ENCODE assay signal across 23 cellular contexts in genomic region chr6:105873256-105873704, GRCh38.
DNase-seq lines count a peak whose midpoint lies in the region; ATAC-seq and TF ChIP-seq lines count a peak whose summit lies in the region.
"Had no signal": no experiment of that assay in that cellular context is flagged by ENCODE, and none has a peak within 500 bp of the region (broad histone marks: within the 10 kb centered on the region; RNA-seq: fewer than 3 reads in every experiment).

No MANE protein-coding gene starts in this region.

- no peaks in the 10 kb centered on the region for H4K20me1 ChIP-seq in OCI-LY7 (ENCODE audit: insufficient read depth, low read length)

- H3K27ac ChIP-seq in OCI-LY7 (ENCODE audit: low read depth, low read length, poor library complexity, severe bottlenecking): peak overlapping the region; percentile 55
- H3K27ac ChIP-seq: cardiac muscle cell, ovary had no signal

- POLR2A ChIA-PET in OCI-LY7 (lab: Charles Lee): interaction anchor here (0.7 to 3.0 kb wide), 7 partner anchors 9 to 202 kb away, joined by 3 to 26 read pairs (median 4); no protein-coding TSS in a partner anchor

- TF ChIP-seq CTCF in OCI-LY7 (conservative IDR thresholded peaks at IDR 0.05; ENCODE audit: low read length): no peak
- TF ChIP-seq CTCF in choroid plexus epithelial cell (conservative IDR thresholded peaks at IDR 0.05; ENCODE audit: low read depth, low read length): no peak

- peaks cover 10% of the 10 kb centered on the region for H3K4me1 Mint-ChIP-seq in activated naive CD8-positive, alpha-beta T cell treated with anti-CD3 and anti-CD28 coated beads, Interleukin-2, amount 50 U/mL, for 24 hours
- H3K4me1 Mint-ChIP-seq in activated naive CD8-positive, alpha-beta T cell treated with anti-CD3 and anti-CD28 coated beads for 36 hours: peaks cover 6% of the 10 kb centered on the region
- H3K4me1 Mint-ChIP-seq in effector memory CD8-positive, alpha-beta T cell (ENCODE audit: low read depth in 2 of 2): no peaks in the 10 kb centered on the region

- peak overlapping the region; percentile 56 for H3K4me2 ChIP-seq in OCI-LY7 (ENCODE audit: low read length)

- H3K4me3 Mint-ChIP-seq in activated naive CD8-positive, alpha-beta T cell treated with anti-CD3 and anti-CD28 coated beads, Interleukin-2, amount 50 U/mL, for 24 hours: no peak overlapping the region
- H3K4me3 Mint-ChIP-seq in activated naive CD8-positive, alpha-beta T cell treated with anti-CD3 and anti-CD28 coated beads for 36 hours: no peak overlapping the region
- no peak overlapping the region for H3K4me3 Mint-ChIP-seq in effector memory CD8-positive, alpha-beta T cell
- H3K4me3 Mint-ChIP-seq: CD4-positive, CD25-positive, alpha-beta regulatory T cell; naive thymus-derived CD8-positive, alpha-beta T cell; type B pancreatic cell had no signal

- H3K27ac Mint-ChIP-seq in activated naive CD8-positive, alpha-beta T cell treated with anti-CD3 and anti-CD28 coated beads, Interleukin-2, amount 50 U/mL, for 24 hours: no peak overlapping the region
- no peak overlapping the region for H3K27ac Mint-ChIP-seq in activated naive CD8-positive, alpha-beta T cell treated with anti-CD3 and anti-CD28 coated beads for 36 hours
- no peak overlapping the region for H3K27ac Mint-ChIP-seq in effector memory CD8-positive, alpha-beta T cell
- H3K27ac Mint-ChIP-seq: CD4-positive, CD25-positive, alpha-beta regulatory T cell; naive thymus-derived CD8-positive, alpha-beta T cell; type B pancreatic cell had no signal

- no peaks in the 10 kb centered on the region for H3K9me3 ChIP-seq in OCI-LY7 (ENCODE audit: low read length)
- H3K9me3 ChIP-seq: ovary had no signal

- H3K27me3 Mint-ChIP-seq in activated naive CD8-positive, alpha-beta T cell treated with anti-CD3 and anti-CD28 coated beads, Interleukin-2, amount 50 U/mL, for 24 hours: peaks cover 26% of the 10 kb centered on the region
- peaks cover 58% of the 10 kb centered on the region for H3K27me3 Mint-ChIP-seq in activated naive CD8-positive, alpha-beta T cell treated with anti-CD3 and anti-CD28 coated beads for 36 hours
- peaks cover 6 to 11% of the 10 kb centered on the region in 2 donors for H3K27me3 Mint-ChIP-seq in effector memory CD8-positive, alpha-beta T cell

- intact Hi-C loops in OCI-LY7 (cut with micrococcal nuclease; ENCODE audit: unreplicated experiment): loop anchor here (5.0 to 10.0 kb wide), 2 partner anchors 209 to 292 kb away; no protein-coding TSS in a partner anchor

- CTCF ChIA-PET in OCI-LY7 (lab: Charles Lee; ENCODE audit: unreplicated experiment): interaction anchor here (0.6 kb wide), 1 partner anchor 125 kb away, joined by 3 read pairs; no protein-coding TSS in a partner anchor

- peak overlapping the region; percentile 19 for H3K4me3 ChIP-seq in OCI-LY7 (ENCODE audit: low read depth, low read length, poor library complexity, severe bottlenecking)
- H3K4me3 ChIP-seq in choroid plexus epithelial cell (ENCODE audit: low read depth, low read length): no peak overlapping the region
- H3K4me3 ChIP-seq: cardiac muscle cell, ovary had no signal

- DNase-seq in activated naive CD8-positive, alpha-beta T cell treated with anti-CD3 and anti-CD28 coated beads, Interleukin-2, amount 50 U/mL, for 24 hours: no peak
- DNase-seq in activated naive CD8-positive, alpha-beta T cell treated with anti-CD3 and anti-CD28 coated beads for 36 hours: no peak
- no peak for DNase-seq in OCI-LY7 (ENCODE audit: low spot score)
- peak; percentile 31 for DNase-seq in choroid plexus epithelial cell (ENCODE audit: low read depth)
- DNase-seq in effector memory CD8-positive, alpha-beta T cell: no peak
- DNase-seq in COR-L47 (lab: John Stamatoyannopoulos, UW): no peak
- DNase-seq: activated naive CD4-positive, alpha-beta T cell; amygdala; dermis blood vessel endothelial cell; DMS53; GDM1; HCEC 1CT; KG1; mesenchymal stem cell; naive thymus-derived CD8-positive, alpha-beta T cell; NCI-H2171; NCI-H524; ovary; stimulated activated CD4-positive, alpha-beta T cell treated with anti-CD3 and anti-CD28 coated beads, Interleukin-4, amount 100 ng/mL, for 4 hours had no signal

- BruUV-seq in OCI-LY7 (replicated peaks; lab: Mats Ljungman, UMichigan): no TSS peak

- no peaks in the 10 kb centered on the region for H3K79me2 ChIP-seq in OCI-LY7 (ENCODE audit: insufficient read depth, low read depth, low read length)

- peak overlapping the region; percentile 85 for H2AFZ ChIP-seq in OCI-LY7 (ENCODE audit: low read length)

- H3K36me3 Mint-ChIP-seq in activated naive CD8-positive, alpha-beta T cell treated with anti-CD3 and anti-CD28 coated beads, Interleukin-2, amount 50 U/mL, for 24 hours (ENCODE audit: low read depth): no peaks in the 10 kb centered on the region
- no peaks in the 10 kb centered on the region for H3K36me3 Mint-ChIP-seq in activated naive CD8-positive, alpha-beta T cell treated with anti-CD3 and anti-CD28 coated beads for 36 hours
- no peaks in the 10 kb centered on the region for H3K36me3 Mint-ChIP-seq in effector memory CD8-positive, alpha-beta T cell (ENCODE audit: insufficient read depth)
- H3K36me3 Mint-ChIP-seq: CD4-positive, CD25-positive, alpha-beta regulatory T cell; type B pancreatic cell had no signal

- peak; percentile 52 for ATAC-seq in activated naive CD8-positive, alpha-beta T cell treated with anti-CD3 and anti-CD28 coated beads, Interleukin-2, amount 50 U/mL, for 24 hours
- ATAC-seq in effector memory CD8-positive, alpha-beta T cell (replicated peaks): no peak
- no peak for ATAC-seq in HG03342 (IDR thresholded peaks at IDR 0.05; ENCODE audit: unreplicated experiment)
- ATAC-seq: naive thymus-derived CD8-positive, alpha-beta T cell had no signal

- H3K9me3 Mint-ChIP-seq in activated naive CD8-positive, alpha-beta T cell treated with anti-CD3 and anti-CD28 coated beads, Interleukin-2, amount 50 U/mL, for 24 hours: no peaks in the 10 kb centered on the region
- H3K9me3 Mint-ChIP-seq in activated naive CD8-positive, alpha-beta T cell treated with anti-CD3 and anti-CD28 coated beads for 36 hours: no peaks in the 10 kb centered on the region
- no peaks in the 10 kb centered on the region for H3K9me3 Mint-ChIP-seq in effector memory CD8-positive, alpha-beta T cell
- H3K9me3 Mint-ChIP-seq: naive thymus-derived CD8-positive, alpha-beta T cell; type B pancreatic cell had no signal

- H3K9me2 ChIP-seq in OCI-LY7 (ENCODE audit: insufficient read depth, low read length): no peaks in the 10 kb centered on the region

- no peaks in the 10 kb centered on the region for H3K36me3 ChIP-seq in OCI-LY7 (ENCODE audit: insufficient read depth, low read length)
- H3K36me3 ChIP-seq: cardiac muscle cell, ovary had no signal

- peaks cover 97% of the 10 kb centered on the region for H3K4me1 ChIP-seq in OCI-LY7 (ENCODE audit: insufficient read depth, low read length, poor library complexity, severe bottlenecking)
